In genomic region chr10:45008524-45009161, GRCh38 we compare ENCODE assay signal across 8 cellular contexts. TPM values are rescaled to one million over a fixed set of nuclear protein-coding genes. Genes with fewer than 3 reads are reported as not detected.
DNase-seq lines count a peak whose midpoint lies in the region; ATAC-seq and TF ChIP-seq lines count a peak whose summit lies in the region.

No MANE protein-coding gene starts in this region.

- H3K4me1 Mint-ChIP-seq in memory B cell = no peaks in the 10 kb centered on the region

- no peak overlapping the region for H3K4me3 Mint-ChIP-seq in memory B cell

- H3K27ac Mint-ChIP-seq in memory B cell = no peak overlapping the region

- H3K27me3 ChIP-seq in dorsolateral prefrontal cortex = no peaks in the 10 kb centered on the region

- peak; percentile 65 for ATAC-seq in HG02610 (IDR thresholded peaks at IDR 0.05; ENCODE audit: unreplicated experiment)
- ATAC-seq in memory B cell (ENCODE audit: low read depth) = peak; percentile 65
- no peak for ATAC-seq in GM19324 (IDR thresholded peaks at IDR 0.05; ENCODE audit: low FRiP score, unreplicated experiment)

- H3K27me3 Mint-ChIP-seq in memory B cell = no peaks in the 10 kb centered on the region

- intact Hi-C loops in dorsolateral prefrontal cortex (cut with DNase I) = no loop called here

- H3K4me3 ChIP-seq in GM12865 (ENCODE audit: low read depth, low read length) = no peak overlapping the region
- peak overlapping the region in 3 of 59 donors; percentile 2 to 26 (median 20) for H3K4me3 ChIP-seq in dorsolateral prefrontal cortex

- no peak overlapping the region for H3K27ac ChIP-seq in dorsolateral prefrontal cortex

- in situ Hi-C loops in ACHN (cut with HindIII; ENCODE audit: low pct_ligation_motif_present, low pct_unique_long_range_greater_than_20kb, low sequenced_read_pairs) = no loop called here

- H3K36me3 Mint-ChIP-seq in memory B cell = peaks cover 19% of the 10 kb centered on the region

- peak; percentile 87 for DNase-seq in ACHN
- DNase-seq in GM12865 (ENCODE audit: low read depth) = peak; percentile 77
- peak; percentile 85 for DNase-seq in MV-4-11 (lab: John Stamatoyannopoulos, UW)
- DNase-seq in SHP77 (lab: John Stamatoyannopoulos, UW) = peak; percentile 39 to 49
- peak in 2 of 10 donors; percentile 26 to 45 for DNase-seq in dorsolateral prefrontal cortex
- peak in 1 of 2 donors; percentile 51 for DNase-seq in memory B cell (ENCODE audit: low spot score in 2 of 2)

- peak; percentile 72 for TF ChIP-seq CTCF in GM12865 (IDR thresholded peaks at IDR 0.05; ENCODE audit: insufficient read depth, low read depth, low read length, missing control alignments)
- peak; percentile 64 to 98 (median 93) for TF ChIP-seq CTCF in dorsolateral prefrontal cortex (IDR thresholded peaks at IDR 0.05 in 54 of 56, conservative IDR thresholded peaks at IDR 0.05 in 2 of 56; ENCODE audit: low read depth in 1 of 56, partially characterized antibody in 56 of 56)

- H3K9me3 Mint-ChIP-seq in memory B cell = peaks cover 4% of the 10 kb centered on the region

RNA-seq across cellular contexts. Expression of gene ZNF22, which starts 7.9 kb away (rescaled TPM):
- total RNA-seq in dorsolateral prefrontal cortex = 10 to 100 TPM in 117 of 120 experiments, 1 to 10 TPM in 3; 9.2 to 20.9 (median 14.1) TPM

RNA-seq across cellular contexts. Expression of gene DEPP1, which starts 30.0 kb away (rescaled TPM):
- total RNA-seq in dorsolateral prefrontal cortex = 100 to 1,000 TPM in 23 of 120 experiments, 10 to 100 TPM in 91, 1 to 10 TPM in 6; 8.1 to 234 (median 44.3) TPM

RNA-seq across cellular contexts. Expression of gene RASSF4, which starts 49.0 kb away (rescaled TPM):
- total RNA-seq in dorsolateral prefrontal cortex = 100 to 1,000 TPM in 81 of 120 experiments, 10 to 100 TPM in 39; 54.6 to 175 (median 111) TPM
